ENCODE assay signal across 32 cellular contexts in the genomic region with DNA sequence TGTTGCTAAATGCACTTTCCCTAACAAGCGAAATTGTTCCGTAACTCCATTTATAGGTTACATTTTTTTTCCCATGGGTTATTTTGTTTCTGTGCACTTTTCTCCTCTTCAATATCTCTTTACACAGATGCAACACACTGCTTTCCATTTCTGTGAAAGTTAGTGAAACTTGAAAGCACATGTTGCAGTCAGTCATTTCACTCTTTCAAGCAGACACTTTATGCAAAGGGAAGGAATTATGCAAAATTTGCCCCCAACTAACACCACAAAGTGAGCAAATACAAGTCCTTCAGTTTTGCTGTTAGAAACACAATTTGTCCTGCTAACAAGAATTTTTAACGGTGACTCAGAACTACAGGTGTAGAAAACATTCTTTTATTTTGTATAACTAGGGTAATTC.
DNase-seq lines count a peak whose midpoint lies in the region; ATAC-seq and TF ChIP-seq lines count a peak whose summit lies in the region.
"Had no signal": no experiment of that assay in that cellular context is flagged by ENCODE, and none has a peak within 500 bp of the region (broad histone marks: within the 10 kb centered on the region; RNA-seq: fewer than 3 reads in every experiment).

No MANE protein-coding gene starts in this region.

- no peaks in the 10 kb centered on the region for H3K4me1 ChIP-seq in stomach
- H3K4me1 ChIP-seq: left ventricle myocardium inferior, sigmoid colon had no signal

- no peak overlapping the region for H3K27ac Mint-ChIP-seq in activated T-helper 17 cell treated with anti-CD3 and anti-CD28 coated beads, Interleukin-2, amount 50 U/mL, for 72 hours
- H3K27ac Mint-ChIP-seq: activated naive CD4-positive, alpha-beta T cell treated with anti-CD3 and anti-CD28 coated beads, Interleukin-2, amount 10 ng/mL, durations not matched to agents 7 days and 5 days; activated T-helper 1 cell treated with anti-CD3 and anti-CD28 coated beads, Interleukin-12 subunit alpha, Interleukin-12 subunit beta, Interleukin-2, Interleukin-4 antibody, amounts not matched to agents 30 ng/mL and 10 ng/mL and 1 ng/mL, durations not matched to agents 14 hours and 24 hours and 36 hours; CD8-positive, alpha-beta T cell; progenitor cell of endocrine pancreas; stimulated activated effector memory CD8-positive, alpha-beta T cell treated with anti-CD3 and anti-CD28 coated beads, Interleukin-12 subunit alpha, Interleukin-12 subunit beta, amount 100 ng/mL, for 72 hours; type B pancreatic cell had no signal

- no peak overlapping the region for H3K27ac ChIP-seq in stomach
- H3K27ac ChIP-seq: epithelial cell of prostate, left ventricle myocardium inferior, neutrophil, sigmoid colon had no signal

- no peaks in the 10 kb centered on the region for H3K27me3 ChIP-seq in stomach
- H3K27me3 ChIP-seq: neutrophil, sigmoid colon had no signal

- H3K9me3 Mint-ChIP-seq in activated T-helper 17 cell treated with anti-CD3 and anti-CD28 coated beads, Interleukin-2, amount 50 U/mL, for 72 hours = peaks cover 4% of the 10 kb centered on the region
- H3K9me3 Mint-ChIP-seq: activated naive CD4-positive, alpha-beta T cell treated with anti-CD3 and anti-CD28 coated beads, Interleukin-2, amount 10 ng/mL, durations not matched to agents 7 days and 5 days; activated T-helper 1 cell treated with anti-CD3 and anti-CD28 coated beads, Interleukin-12 subunit alpha, Interleukin-12 subunit beta, Interleukin-2, Interleukin-4 antibody, amounts not matched to agents 30 ng/mL and 10 ng/mL and 1 ng/mL, durations not matched to agents 14 hours and 24 hours and 36 hours; stimulated activated effector memory CD8-positive, alpha-beta T cell treated with anti-CD3 and anti-CD28 coated beads, Interleukin-12 subunit alpha, Interleukin-12 subunit beta, amount 100 ng/mL, for 72 hours; type B pancreatic cell had no signal

- H3K36me3 ChIP-seq in stomach = no peaks in the 10 kb centered on the region
- H3K36me3 ChIP-seq: left ventricle myocardium inferior, neutrophil, sigmoid colon had no signal

- no peaks in the 10 kb centered on the region for H3K36me3 Mint-ChIP-seq in activated T-helper 17 cell treated with anti-CD3 and anti-CD28 coated beads, Interleukin-2, amount 50 U/mL, for 72 hours (ENCODE audit: low read depth)
- H3K36me3 Mint-ChIP-seq: activated naive CD4-positive, alpha-beta T cell treated with anti-CD3 and anti-CD28 coated beads, Interleukin-2, amount 10 ng/mL, durations not matched to agents 7 days and 5 days; CD8-positive, alpha-beta T cell; stimulated activated effector memory CD8-positive, alpha-beta T cell treated with anti-CD3 and anti-CD28 coated beads, Interleukin-12 subunit alpha, Interleukin-12 subunit beta, amount 100 ng/mL, for 72 hours; type B pancreatic cell had no signal

- ATAC-seq in GM18505 (IDR thresholded peaks at IDR 0.05; ENCODE audit: unreplicated experiment) = peak; percentile 64
- peak; percentile 68 for ATAC-seq in GM19463 (IDR thresholded peaks at IDR 0.05; ENCODE audit: unreplicated experiment)
- ATAC-seq in HG02610 (IDR thresholded peaks at IDR 0.05; ENCODE audit: unreplicated experiment) = peak; percentile 61
- ATAC-seq in HG03520 (IDR thresholded peaks at IDR 0.05; ENCODE audit: unreplicated experiment) = peak; percentile 80
- no peak for ATAC-seq in activated T-helper 17 cell treated with anti-CD3 and anti-CD28 coated beads, Interleukin-2, amount 50 U/mL, for 72 hours (replicated peaks)
- ATAC-seq: CD8-positive, alpha-beta T cell; Panc1; stimulated activated effector memory CD8-positive, alpha-beta T cell treated with anti-CD3 and anti-CD28 coated beads, Interleukin-12 subunit alpha, Interleukin-12 subunit beta, amount 100 ng/mL, for 72 hours had no signal

- 84 to 91% (median 88%) methylated on average over 3 of the region's 3 CpGs for WGBS in stomach, 5 donors

- TF ChIP-seq POLR2A in GM18505 (IDR thresholded peaks at IDR 0.05; ENCODE audit: borderline replicate concordance, extremely low read depth, insufficient read depth, insufficient read length) (no peak), stomach (IDR thresholded peaks at IDR 0.05) (no peak)

- peaks cover 0 to 8% (median 2%) of the 10 kb centered on the region in 4 donors for H3K9me3 ChIP-seq in stomach
- H3K9me3 ChIP-seq: left ventricle myocardium inferior, neutrophil, sigmoid colon had no signal

- TF ChIP-seq CTCF in stomach (IDR thresholded peaks at IDR 0.05) = no peak

- no peaks in the 10 kb centered on the region for H3K27me3 Mint-ChIP-seq in activated T-helper 17 cell treated with anti-CD3 and anti-CD28 coated beads, Interleukin-2, amount 50 U/mL, for 72 hours
- H3K27me3 Mint-ChIP-seq: activated naive CD4-positive, alpha-beta T cell treated with anti-CD3 and anti-CD28 coated beads, Interleukin-2, amount 10 ng/mL, durations not matched to agents 7 days and 5 days; progenitor cell of endocrine pancreas; type B pancreatic cell had no signal

- no peak overlapping the region for H3K4me3 ChIP-seq in stomach
- H3K4me3 ChIP-seq: left ventricle myocardium inferior, sigmoid colon had no signal

- H3K4me3 Mint-ChIP-seq in activated T-helper 17 cell treated with anti-CD3 and anti-CD28 coated beads, Interleukin-2, amount 50 U/mL, for 72 hours = no peak overlapping the region
- H3K4me3 Mint-ChIP-seq: activated naive CD4-positive, alpha-beta T cell treated with anti-CD3 and anti-CD28 coated beads, Interleukin-2, amount 10 ng/mL, durations not matched to agents 7 days and 5 days; activated T-helper 1 cell treated with anti-CD3 and anti-CD28 coated beads, Interleukin-12 subunit alpha, Interleukin-12 subunit beta, Interleukin-2, Interleukin-4 antibody, amounts not matched to agents 30 ng/mL and 10 ng/mL and 1 ng/mL, durations not matched to agents 14 hours and 24 hours and 36 hours; CD8-positive, alpha-beta T cell; stimulated activated effector memory CD8-positive, alpha-beta T cell treated with anti-CD3 and anti-CD28 coated beads, Interleukin-12 subunit alpha, Interleukin-12 subunit beta, amount 100 ng/mL, for 72 hours; type B pancreatic cell had no signal

- no peak for TF ChIP-seq EP300 in stomach (IDR thresholded peaks at IDR 0.05)

- intact Hi-C loops in stomach (cut with DNase I; ENCODE audit: low total_unique reads) = no loop called here

- no peaks in the 10 kb centered on the region for H3K4me1 Mint-ChIP-seq in activated T-helper 17 cell treated with anti-CD3 and anti-CD28 coated beads, Interleukin-2, amount 50 U/mL, for 72 hours
- H3K4me1 Mint-ChIP-seq: activated naive CD4-positive, alpha-beta T cell treated with anti-CD3 and anti-CD28 coated beads, Interleukin-2, amount 10 ng/mL, durations not matched to agents 7 days and 5 days; stimulated activated effector memory CD8-positive, alpha-beta T cell treated with anti-CD3 and anti-CD28 coated beads, Interleukin-12 subunit alpha, Interleukin-12 subunit beta, amount 100 ng/mL, for 72 hours had no signal

- DNase-seq in midbrain (lab: John Stamatoyannopoulos, UW) (no peak), stomach (no peak), NCI-H526 treated with DMSO at 0.1 percent for 48 hours (lab: John Stamatoyannopoulos, UW) (no peak)
- DNase-seq: activated CD4-positive, alpha-beta T cell treated with anti-CD3 and anti-CD28 coated beads, Interleukin-2, amount 50 U/mL, for 1 hour; activated naive CD4-positive, alpha-beta T cell treated with anti-CD3 and anti-CD28 coated beads, Interleukin-2, amount 10 ng/mL, durations not matched to agents 7 days and 5 days; amniotic stem cell; CD8-positive, alpha-beta T cell; DMS 273 treated with DMSO at 0.1 percent for 48 hours; EL; islet precursor cell; left ventricle myocardium inferior; mesendoderm; NCI-H1694 treated with DMSO at 0.1 percent for 48 hours; NCI-H524; SHP77 treated with DMSO at 0.1 percent for 48 hours; sigmoid colon; stimulated activated CD4-positive, alpha-beta T cell treated with anti-CD3 and anti-CD28 coated beads, Interleukin-4, amount 100 ng/mL, for 24 hours; substantia nigra; SW 1271; T1000 had no signal
